26 cellular contexts compared by ENCODE assay signal in genomic region chr10:24012249-24012803, GRCh38.
"Had no signal": no experiment of that assay in that cellular context is flagged by ENCODE, and none has a peak within 500 bp of the region (broad histone marks: within the 10 kb centered on the region; RNA-seq: fewer than 3 reads in every experiment).

No MANE protein-coding gene starts in this region.

- DNase-seq: activated B cell treated with CpG ODN at 0.5 μM for 24 hours; activated CD4-positive, alpha-beta T cell treated with anti-CD3 and anti-CD28 coated beads, Interleukin-2, amount 50 U/mL, for 1 hour; activated CD8-positive, alpha-beta memory T cell treated with anti-CD3 and anti-CD28 coated beads, Interleukin-2, amount 10 ng/mL, durations not matched to agents 7 days and 5 days; activated CD8-positive, alpha-beta T cell treated with anti-CD3 and anti-CD28 coated beads, Interleukin-2, amount 10 ng/mL, durations not matched to agents 7 days and 5 days; activated effector memory CD4-positive, alpha-beta T cell treated with Interleukin-2 at 50 U/mL for 16 hours; activated naive CD4-positive, alpha-beta T cell treated with Interleukin-2 at 50 U/mL for 16 hours; activated T-cell treated with anti-CD3 and anti-CD28 coated beads for 4 hours; activated T-cell treated with anti-CD3 and anti-CD28 coated beads, Interleukin-2, amount 50 U/mL, for 72 hours; anterior cingulate cortex; endodermal cell; foreskin fibroblast; heart left ventricle; hypothalamus; left lung; nucleus accumbens; pancreas; retina; stimulated activated CD4-positive, alpha-beta T cell treated with anti-CD3 and anti-CD28 coated beads, Interleukin-12 subunit alpha, Interleukin-12 subunit beta, amount 100 ng/mL, for 4 hours; stimulated activated CD4-positive, alpha-beta T cell treated with anti-CD3 and anti-CD28 coated beads, Interleukin-4, amount 100 ng/mL, for 1 hour; stimulated activated naive CD8-positive, alpha-beta T cell treated with anti-CD3 and anti-CD28 coated beads, Interleukin-15, Interleukin-2, amounts not matched to agents 100 U/mL and 50 U/mL, for 24 hours; T-helper 2 cell; uterus had no signal

- H3K36me3 ChIP-seq: heart left ventricle, left lung, pancreas, prostate gland, thoracic aorta, uterus had no signal

- H3K4me1 ChIP-seq: left lung, pancreas, prostate gland, uterus had no signal

- H3K9me3 ChIP-seq: heart left ventricle, left lung, pancreas, prostate gland, thoracic aorta, uterus had no signal

- H3K4me3 ChIP-seq: heart left ventricle, left lung, lung, pancreas, prostate gland, skin epidermis, thoracic aorta, uterus had no signal

- H3K27me3 ChIP-seq: heart left ventricle, left lung, pancreas, uterus had no signal

- H3K27ac ChIP-seq: heart left ventricle, left lung, pancreas, prostate gland, skin epidermis, thoracic aorta, uterus had no signal
